ENCODE assay signal across 8 cellular contexts in genomic region chrX:154515803-154516654, GRCh38. TPM values are rescaled to one million over a fixed set of nuclear protein-coding genes. Genes with fewer than 3 reads are reported as not detected.
DNase-seq lines count a peak whose midpoint lies in the region; ATAC-seq and TF ChIP-seq lines count a peak whose summit lies in the region.

Gene FAM3A, minus strand, starts transcription at chrX:154516232. Its CDS starts 460 bp downstream, at chrX:154515772.

- H3K27me3 Mint-ChIP-seq in T-helper 2 cell treated with Interferon-gamma antibody and Interleukin-4, amounts not matched to agents 5 μg/mL and 100 μg/mL, for 36 hours (ENCODE audit: low read depth), result no peaks in the 10 kb centered on the region

- H3K4me1 Mint-ChIP-seq in T-helper 2 cell treated with Interferon-gamma antibody and Interleukin-4, amounts not matched to agents 5 μg/mL and 100 μg/mL, for 36 hours (ENCODE audit: low read depth), result peaks cover 19% of the 10 kb centered on the region

- peak within 1 kb of the TSS; percentile 87 for H3K4me3 Mint-ChIP-seq in T-helper 2 cell treated with Interferon-gamma antibody and Interleukin-4, amounts not matched to agents 5 μg/mL and 100 μg/mL, for 36 hours

- no peaks in the 10 kb centered on the region for H3K9me3 Mint-ChIP-seq in T-helper 2 cell treated with Interferon-gamma antibody and Interleukin-4, amounts not matched to agents 5 μg/mL and 100 μg/mL, for 36 hours

- DNase-seq in NCI-H1930 (lab: John Stamatoyannopoulos, UW) (peak; percentile 83 to 86), ascending aorta (ENCODE audit: low spot score in 2 of 2) (peak; percentile 70 to 95), hepatic stellate cell (ENCODE audit: low spot score) (peak; percentile 65), renal cortical epithelial cell (ENCODE audit: low read depth) (peak; percentile 57), vagina (ENCODE audit: extremely low spot score in 2 of 2) (no peak)
- peak; percentile 86 for DNase-seq in T-helper 2 cell treated with Interferon-gamma antibody and Interleukin-4, amounts not matched to agents 5 μg/mL and 100 μg/mL, for 36 hours (ENCODE audit: low spot score)

- H3K36me3 ChIP-seq in ascending aorta, result no peaks in the 10 kb centered on the region
- no peaks in the 10 kb centered on the region for H3K36me3 ChIP-seq in vagina

- H3K4me3 ChIP-seq in ascending aorta (peak within 1 kb of the TSS; percentile 64 to 72), vagina (peak within 1 kb of the TSS; percentile 50 to 62)

- no peaks in the 10 kb centered on the region for H3K9me3 ChIP-seq in ascending aorta
- H3K9me3 ChIP-seq in vagina, result no peaks in the 10 kb centered on the region

- H3K27me3 ChIP-seq in ascending aorta (no peaks in the 10 kb centered on the region), vagina (no peaks in the 10 kb centered on the region)

- TF ChIP-seq CTCF in ascending aorta (IDR thresholded peaks at IDR 0.05) (no peak), vagina (IDR thresholded peaks at IDR 0.05) (no peak)

- peaks cover 9% of the 10 kb centered on the region for H3K36me3 Mint-ChIP-seq in T-helper 2 cell treated with Interferon-gamma antibody and Interleukin-4, amounts not matched to agents 5 μg/mL and 100 μg/mL, for 36 hours (ENCODE audit: low read depth)

- intact Hi-C loops in ascending aorta (cut with DNase I), result loop anchor here (1.0 kb wide), 2 partner anchors 26 to 37 kb away; partner anchors contain the start of genes LAGE3 and SLC10A3
- intact Hi-C loops in vagina (cut with DNase I), result loop anchor here (5.0 kb wide), 1 partner anchor 39 kb away; the partner anchor contains the start of gene LAGE3

- H3K4me1 ChIP-seq in ascending aorta (peaks cover 2 to 5% of the 10 kb centered on the region in 2 donors), vagina (no peaks in the 10 kb centered on the region)

- peak within 1 kb of the TSS; percentile 82 to 88 for H3K27ac ChIP-seq in ascending aorta
- peak within 1 kb of the TSS; percentile 82 for H3K27ac ChIP-seq in vagina

- H3K27ac Mint-ChIP-seq in T-helper 2 cell treated with Interferon-gamma antibody and Interleukin-4, amounts not matched to agents 5 μg/mL and 100 μg/mL, for 36 hours, result peak within 1 kb of the TSS; percentile 90

- peak; percentile 89 for ATAC-seq in GM18505 (IDR thresholded peaks at IDR 0.05; ENCODE audit: unreplicated experiment)
- ATAC-seq in HG02943 (IDR thresholded peaks at IDR 0.05; ENCODE audit: low read depth, unreplicated experiment), result peak; percentile 82

- TF ChIP-seq POLR2A in GM18505 (IDR thresholded peaks at IDR 0.05; ENCODE audit: borderline replicate concordance, extremely low read depth, insufficient read depth, insufficient read length) (peak; percentile 71), vagina (IDR thresholded peaks at IDR 0.05) (peak in 1 of 2 donors; percentile 87)

RNA-seq across cellular contexts. Expression of gene FAM3A, which starts in this region (rescaled TPM):
- total RNA-seq in ascending aorta (69.9 TPM), renal cortical epithelial cell (16.5 and 42.0 TPM in 2 replicates), vagina (59.9 TPM)

Comparison
In these comparisons a context has a peak if more than half of its experiments do, and no peak if none do; other contexts are left out.
1. DNase-seq: peak in NCI-H1930 (2 of 2), T-helper 2 cell treated with Interferon-gamma antibody and Interleukin-4, amounts not matched to agents 5 μg/mL and 100 μg/mL, for 36 hours (single experiment), ascending aorta (2 of 2), hepatic stellate cell (single experiment) and renal cortical epithelial cell (single experiment); none in vagina (0 of 2).